Comparison of ENCODE assay signal across 13 cellular contexts in the genomic region with DNA sequence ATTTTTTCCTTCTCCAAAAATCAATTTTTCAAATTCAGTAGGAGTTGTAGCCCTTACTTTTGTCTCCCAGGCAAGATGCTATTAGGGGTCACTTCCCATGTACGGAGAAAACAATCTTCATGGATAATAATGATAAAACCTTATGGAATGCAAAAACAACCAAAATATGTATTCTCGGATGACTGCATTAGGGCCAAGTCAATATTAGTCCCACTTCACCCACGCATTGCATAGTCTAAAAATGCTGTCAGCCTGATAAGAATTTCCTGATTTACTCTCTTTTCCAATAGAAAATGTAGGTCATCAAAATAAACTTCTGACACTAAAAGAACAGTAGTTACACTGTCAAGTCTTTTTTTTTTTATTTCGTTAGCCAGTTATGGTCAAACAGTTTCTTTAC. TPM values are rescaled to one million over a fixed set of nuclear protein-coding genes. Genes with fewer than 3 reads are reported as not detected.
A peak's percentile ranks its signal among the peaks of the same experiment; 100 is the strongest.
DNase-seq lines count a peak whose midpoint lies in the region; ATAC-seq and TF ChIP-seq lines count a peak whose summit lies in the region.
"Had no signal": no experiment of that assay in that cellular context is flagged by ENCODE, and none has a peak within 500 bp of the region (broad histone marks: within the 10 kb centered on the region; RNA-seq: fewer than 3 reads in every experiment).

No MANE protein-coding gene starts in this region.

- peak; percentile 95 for DNase-seq in ELR (ENCODE audit: low read depth)
- no peak for DNase-seq in ascending aorta (ENCODE audit: low spot score in 2 of 2)
- peak; percentile 80 to 89 for DNase-seq in foreskin fibroblast
- no peak for DNase-seq in activated CD4-positive, alpha-beta T cell treated with anti-CD3 and anti-CD28 coated beads, Interleukin-2, amount 10 ng/mL, durations not matched to agents 24 days and 14 days
- DNase-seq in NOMO-1 treated with dmso at 0.1 percent for 144 hours (lab: John Stamatoyannopoulos, UW; ENCODE audit: unreplicated experiment) = no peak
- DNase-seq: activated CD4-positive, alpha-beta T cell treated with anti-CD3 and anti-CD28 coated beads, Interleukin-2, amount 50 U/mL, for 48 hours; activated naive CD4-positive, alpha-beta T cell treated with anti-CD3 and anti-CD28 coated beads for 36 hours; effector CD8-positive, alpha-beta T cell; NCI-H510A treated with DMSO at 0.1 percent for 48 hours; nephron progenitor cell had no signal

- H3K4me1 ChIP-seq in ascending aorta = peaks cover 0 to 23% of the 10 kb centered on the region in 2 donors
- peaks cover 61% of the 10 kb centered on the region for H3K4me1 ChIP-seq in skeletal muscle satellite cell (ENCODE audit: control insufficient read depth, insufficient read depth, low read length)

- H3K9me3 Mint-ChIP-seq in activated CD4-positive, alpha-beta T cell treated with anti-CD3 and anti-CD28 coated beads, Interleukin-2, amount 10 ng/mL, durations not matched to agents 24 days and 14 days = no peaks in the 10 kb centered on the region
- H3K9me3 Mint-ChIP-seq: activated naive CD4-positive, alpha-beta T cell treated with anti-CD3 and anti-CD28 coated beads for 36 hours; nephron progenitor cell had no signal

- H3K9me3 ChIP-seq in ascending aorta = no peaks in the 10 kb centered on the region
- no peaks in the 10 kb centered on the region for H3K9me3 ChIP-seq in skeletal muscle satellite cell (replicated peaks; ENCODE audit: low read length)

- TF ChIP-seq CTCF in ascending aorta (IDR thresholded peaks at IDR 0.05) (no peak), foreskin fibroblast (IDR thresholded peaks at IDR 0.05; ENCODE audit: low read depth, low read length) (no peak)

- no peaks in the 10 kb centered on the region for H3K27me3 ChIP-seq in ascending aorta
- no peaks in the 10 kb centered on the region for H3K27me3 ChIP-seq in skeletal muscle satellite cell (ENCODE audit: control insufficient read depth, insufficient read depth, low read length)

- peak overlapping the region; percentile 90 to 91 for H3K27ac ChIP-seq in ascending aorta

- peak overlapping the region; percentile 98 for H3K9ac ChIP-seq in skeletal muscle satellite cell (ENCODE audit: low read depth, low read length)

- H3K36me3 Mint-ChIP-seq in activated CD4-positive, alpha-beta T cell treated with anti-CD3 and anti-CD28 coated beads, Interleukin-2, amount 10 ng/mL, durations not matched to agents 24 days and 14 days (ENCODE audit: low read depth) = no peaks in the 10 kb centered on the region

- peaks cover 28% of the 10 kb centered on the region for H3K27me3 Mint-ChIP-seq in activated CD4-positive, alpha-beta T cell treated with anti-CD3 and anti-CD28 coated beads, Interleukin-2, amount 10 ng/mL, durations not matched to agents 24 days and 14 days

- H3K4me3 Mint-ChIP-seq in activated CD4-positive, alpha-beta T cell treated with anti-CD3 and anti-CD28 coated beads, Interleukin-2, amount 10 ng/mL, durations not matched to agents 24 days and 14 days = no peak overlapping the region
- H3K4me3 Mint-ChIP-seq: activated naive CD4-positive, alpha-beta T cell treated with anti-CD3 and anti-CD28 coated beads for 36 hours; nephron progenitor cell had no signal

- intact Hi-C loops in ascending aorta (cut with DNase I) = loop anchor here (10.0 kb wide), 1 partner anchor 1067 kb away; the partner anchor contains the start of genes CGGBP1 and ZNF654
- intact Hi-C loops in activated CD4-positive, alpha-beta T cell treated with anti-CD3 and anti-CD28 coated beads, Interleukin-2, amount 10 ng/mL, durations not matched to agents 24 days and 14 days (cut with micrococcal nuclease) = no loop called here

- peak overlapping the region in 1 of 2 donors; percentile 89 for H3K4me3 ChIP-seq in ascending aorta
- peak overlapping the region; percentile 91 to 99 for H3K4me3 ChIP-seq in foreskin fibroblast (ENCODE audit: low read depth in 1 of 2, low read length in 2 of 2)
- H3K4me3 ChIP-seq in skeletal muscle satellite cell (ENCODE audit: low read length) = peak overlapping the region; percentile 95

- H3K36me3 ChIP-seq in ascending aorta = no peaks in the 10 kb centered on the region
- H3K36me3 ChIP-seq in skeletal muscle satellite cell (ENCODE audit: insufficient read depth, low read length) = peaks cover 4% of the 10 kb centered on the region

- ATAC-seq in GM19324 (IDR thresholded peaks at IDR 0.05; ENCODE audit: low FRiP score, unreplicated experiment) = no peak
- no peak for ATAC-seq in HG02759 (IDR thresholded peaks at IDR 0.05; ENCODE audit: unreplicated experiment)

- peak overlapping the region; percentile 77 for H3K4me2 ChIP-seq in skeletal muscle satellite cell (ENCODE audit: low read length)

- H3K4me1 Mint-ChIP-seq in activated CD4-positive, alpha-beta T cell treated with anti-CD3 and anti-CD28 coated beads, Interleukin-2, amount 10 ng/mL, durations not matched to agents 24 days and 14 days = peaks cover 2% of the 10 kb centered on the region

- no peak overlapping the region for H3K27ac Mint-ChIP-seq in activated CD4-positive, alpha-beta T cell treated with anti-CD3 and anti-CD28 coated beads, Interleukin-2, amount 10 ng/mL, durations not matched to agents 24 days and 14 days
- H3K27ac Mint-ChIP-seq: activated naive CD4-positive, alpha-beta T cell treated with anti-CD3 and anti-CD28 coated beads for 36 hours; nephron progenitor cell had no signal

RNA-seq across cellular contexts. Expression of gene VGLL3, which starts 2.7 kb away (rescaled TPM):
- total RNA-seq in ascending aorta = 138 TPM
- total RNA-seq in skeletal muscle satellite cell (2012; rRNA removed) = 59.0 and 59.3 TPM in 2 replicates
- total RNA-seq in activated CD4-positive, alpha-beta T cell treated with anti-CD3 and anti-CD28 coated beads, Interleukin-2, amount 10 ng/mL, durations not matched to agents 24 days and 14 days = not detected in 2 replicates
- total RNA-seq: activated naive CD4-positive, alpha-beta T cell treated with anti-CD3 and anti-CD28 coated beads for 36 hours had no signal

Comparison
In these comparisons a context has a peak if more than half of its experiments do, and no peak if none do; other contexts are left out.
1. DNase-seq: peak in ELR (single experiment) and foreskin fibroblast (2 of 2); none in ascending aorta (0 of 2), activated CD4-positive, alpha-beta T cell treated with anti-CD3 and anti-CD28 coated beads, Interleukin-2, amount 10 ng/mL, durations not matched to agents 24 days and 14 days (single experiment) and NOMO-1 treated with dmso at 0.1 percent for 144 hours (single experiment).
2. RNA of gene VGLL3, which starts 2.7 kb away (total RNA-seq): 138 TPM in ascending aorta (single experiment); not detected in activated CD4-positive, alpha-beta T cell treated with anti-CD3 and anti-CD28 coated beads, Interleukin-2, amount 10 ng/mL, durations not matched to agents 24 days and 14 days; every median in the first group is over 100 times any median in the second.